Comparison of ENCODE assay signal across 8 cellular contexts in genomic region chr1:58904299-58905125, GRCh38.
DNase-seq lines count a peak whose midpoint lies in the region; ATAC-seq, FAIRE-seq and TF ChIP-seq lines count a peak whose summit lies in the region.

No MANE protein-coding gene starts in this region.

- no peaks in the 10 kb centered on the region for H3K36me3 ChIP-seq in GM06990 (ENCODE audit: control insufficient read depth, insufficient read depth, low read length)

- H3K9me3 ChIP-seq in T-helper 17 cell (ENCODE audit: control insufficient read depth, low read length, poor library complexity, severe bottlenecking), result no peaks in the 10 kb centered on the region

- no peaks in the 10 kb centered on the region for H3K27me3 Mint-ChIP-seq in T-helper 17 cell

- DNase-seq in GM06990 (ENCODE audit: extremely low read depth, insufficient read length), result no peak
- DNase-seq in T-helper 17 cell, result no peak
- no peak for DNase-seq in fibroblast of mammary gland (ENCODE audit: low read depth)
- no peak for DNase-seq in retinal pigment epithelial cell (ENCODE audit: low read depth)
- DNase-seq in COLO829 (ENCODE audit: low spot score), result no peak
- no peak for DNase-seq in MV-4-11 (lab: John Stamatoyannopoulos, UW)
- no peak for DNase-seq in GM19239 (ENCODE audit: insufficient read length, low spot score)

- TF ChIP-seq CTCF in GM06990 (IDR thresholded peaks at IDR 0.05; ENCODE audit: insufficient read depth, low read length, poor library complexity, severe bottlenecking) (no peak), fibroblast of mammary gland (conservative IDR thresholded peaks at IDR 0.05; ENCODE audit: control insufficient read depth, insufficient read depth, low read depth, low read length) (no peak), retinal pigment epithelial cell (conservative IDR thresholded peaks at IDR 0.05; ENCODE audit: low read depth, low read length) (no peak)

- peak overlapping the region; percentile 61 for H3K27ac Mint-ChIP-seq in T-helper 17 cell

- H3K36me3 Mint-ChIP-seq in T-helper 17 cell (ENCODE audit: low read depth), result no peaks in the 10 kb centered on the region

- peak overlapping the region; percentile 91 for H3K4me3 Mint-ChIP-seq in T-helper 17 cell

- no peak for ATAC-seq in T-helper 17 cell
- no peak for ATAC-seq in GM21423 (IDR thresholded peaks at IDR 0.05; ENCODE audit: unreplicated experiment)

- FAIRE-seq in GM19239 (lab: Jason Lieb, UNC), result no peak

- H3K4me3 ChIP-seq in GM06990 (replicated peaks; ENCODE audit: low read depth, low read length) (peak overlapping the region; percentile 64), fibroblast of mammary gland (ENCODE audit: control insufficient read depth, low read depth, low read length) (peak overlapping the region; percentile 33), retinal pigment epithelial cell (ENCODE audit: low read length) (peak overlapping the region; percentile 47)

- H3K4me1 Mint-ChIP-seq in T-helper 17 cell, result peaks cover 8% of the 10 kb centered on the region

- H3K27me3 ChIP-seq in GM06990 (replicated peaks; ENCODE audit: control insufficient read depth, insufficient read depth, low read length), result no peaks in the 10 kb centered on the region
